In genomic region chr22:24420977-24421343, GRCh38 we compare ENCODE assay signal across 15 cellular contexts. TPM values are rescaled to one million over a fixed set of nuclear protein-coding genes. Genes with fewer than 3 reads are reported as not detected.
DNase-seq lines count a peak whose midpoint lies in the region; ATAC-seq and TF ChIP-seq lines count a peak whose summit lies in the region.
"Had no signal": no experiment of that assay in that cellular context is flagged by ENCODE, and none has a peak within 500 bp of the region (broad histone marks: within the 10 kb centered on the region; RNA-seq: fewer than 3 reads in every experiment).

No MANE protein-coding gene starts in this region.

- H3K4me1 ChIP-seq in HEK293 (ENCODE audit: control insufficient read depth, insufficient read depth, low read length) = no peaks in the 10 kb centered on the region
- peaks cover 4% of the 10 kb centered on the region; the same call in 1 of the 2 replicates for H3K4me1 ChIP-seq in SJCRH30
- H3K4me1 ChIP-seq in upper lobe of right lung = peaks cover 27% of the 10 kb centered on the region

- no peak for TF ChIP-seq CTCF in HEK293 (tag by site-specific recombination; IDR thresholded peaks at IDR 0.05)
- no peak for TF ChIP-seq CTCF in upper lobe of right lung (IDR thresholded peaks at IDR 0.05)

- peak overlapping the region; percentile 61 for H3K4me3 Mint-ChIP-seq in activated naive CD8-positive, alpha-beta T cell
- H3K4me3 Mint-ChIP-seq in activated naive CD8-positive, alpha-beta T cell treated with anti-CD3 and anti-CD28 coated beads for 36 hours = no peak overlapping the region
- H3K4me3 Mint-ChIP-seq in stimulated activated memory B cell treated with anti-CD40 and anti-IgM and Interleukin-4, amounts not matched to agents 10 μg/mL and 1 μg/mL and 100 μg/mL, for 72 hours = no peak overlapping the region

- peaks cover 16% of the 10 kb centered on the region for H3K4me1 Mint-ChIP-seq in activated naive CD8-positive, alpha-beta T cell (ENCODE audit: low read depth)
- H3K4me1 Mint-ChIP-seq in activated naive CD8-positive, alpha-beta T cell treated with anti-CD3 and anti-CD28 coated beads for 36 hours = peaks cover 15% of the 10 kb centered on the region
- peaks cover 46% of the 10 kb centered on the region for H3K4me1 Mint-ChIP-seq in stimulated activated memory B cell treated with anti-CD40 and anti-IgM and Interleukin-4, amounts not matched to agents 10 μg/mL and 1 μg/mL and 100 μg/mL, for 72 hours

- H3K36me3 ChIP-seq in HEK293 (ENCODE audit: control insufficient read depth in 2 of 2, insufficient read depth in 1 of 2, low read length in 2 of 2) = peaks cover 0 to 22% of the 10 kb centered on the region in 2 experiments; a peak in 1 of 3 replicates
- H3K36me3 ChIP-seq in SJCRH30 = no peaks in the 10 kb centered on the region
- peaks cover 7% of the 10 kb centered on the region for H3K36me3 ChIP-seq in upper lobe of right lung

- H3K9me3 Mint-ChIP-seq in activated naive CD8-positive, alpha-beta T cell (ENCODE audit: low read depth) = no peaks in the 10 kb centered on the region
- H3K9me3 Mint-ChIP-seq in activated naive CD8-positive, alpha-beta T cell treated with anti-CD3 and anti-CD28 coated beads for 36 hours = no peaks in the 10 kb centered on the region
- H3K9me3 Mint-ChIP-seq in stimulated activated memory B cell treated with anti-CD40 and anti-IgM and Interleukin-4, amounts not matched to agents 10 μg/mL and 1 μg/mL and 100 μg/mL, for 72 hours = no peaks in the 10 kb centered on the region

- ATAC-seq in left ventricle myocardium superior (no peak), upper lobe of right lung (no peak)
- no peak for ATAC-seq in stimulated activated memory B cell treated with anti-CD40 and anti-IgM and Interleukin-4, amounts not matched to agents 10 μg/mL and 1 μg/mL and 100 μg/mL, for 72 hours

- POLR2A ChIA-PET in HEK293 (lab: Yijun Ruan, JAX) = no interaction called here

- no peak overlapping the region for H3K27ac Mint-ChIP-seq in activated naive CD8-positive, alpha-beta T cell
- H3K27ac Mint-ChIP-seq in activated naive CD8-positive, alpha-beta T cell treated with anti-CD3 and anti-CD28 coated beads for 36 hours = no peak overlapping the region
- peak overlapping the region; percentile 63 for H3K27ac Mint-ChIP-seq in stimulated activated memory B cell treated with anti-CD40 and anti-IgM and Interleukin-4, amounts not matched to agents 10 μg/mL and 1 μg/mL and 100 μg/mL, for 72 hours

- H3K27ac ChIP-seq in HEK293 (ENCODE audit: extremely low read depth, low read depth, low read length) (no peak overlapping the region), SJCRH30 (no peak overlapping the region), upper lobe of right lung (no peak overlapping the region)
- H3K27ac ChIP-seq: GM23248, Peyer's patch had no signal

- CTCF ChIA-PET in HEK293 (lab: Yijun Ruan, JAX) = interaction anchor here (0.6 to 8.0 kb wide), 10 partner anchors 11 to 597 kb away, joined by 3 to 99 read pairs (median 6); no protein-coding TSS in a partner anchor

- DNase-seq in activated naive CD8-positive, alpha-beta T cell treated with anti-CD3 and anti-CD28 coated beads for 36 hours = no peak
- DNase-seq in left ventricle myocardium superior (peak; percentile 26), SJCRH30 (no peak), upper lobe of right lung (no peak), nucleus accumbens (lab: John Stamatoyannopoulos, UW) (no peak)
- DNase-seq: GF-D8, GM23248, NCI-H187, NCI-H510A, Peyer's patch, SIG-M5 had no signal

- no peaks in the 10 kb centered on the region for H3K27me3 Mint-ChIP-seq in activated naive CD8-positive, alpha-beta T cell
- no peaks in the 10 kb centered on the region for H3K27me3 Mint-ChIP-seq in activated naive CD8-positive, alpha-beta T cell treated with anti-CD3 and anti-CD28 coated beads for 36 hours
- no peaks in the 10 kb centered on the region for H3K27me3 Mint-ChIP-seq in stimulated activated memory B cell treated with anti-CD40 and anti-IgM and Interleukin-4, amounts not matched to agents 10 μg/mL and 1 μg/mL and 100 μg/mL, for 72 hours

- H3K9me3 ChIP-seq in HEK293 (ENCODE audit: control insufficient read depth, insufficient read depth, low read depth, low read length) (no peaks in the 10 kb centered on the region), SJCRH30 (replicated peaks) (no peaks in the 10 kb centered on the region), upper lobe of right lung (no peaks in the 10 kb centered on the region)
- H3K9me3 ChIP-seq: Peyer's patch had no signal

- H3K36me3 Mint-ChIP-seq in activated naive CD8-positive, alpha-beta T cell = no peaks in the 10 kb centered on the region
- H3K36me3 Mint-ChIP-seq in activated naive CD8-positive, alpha-beta T cell treated with anti-CD3 and anti-CD28 coated beads for 36 hours = peaks cover 2% of the 10 kb centered on the region
- H3K36me3 Mint-ChIP-seq in stimulated activated memory B cell treated with anti-CD40 and anti-IgM and Interleukin-4, amounts not matched to agents 10 μg/mL and 1 μg/mL and 100 μg/mL, for 72 hours = no peaks in the 10 kb centered on the region
- H3K36me3 Mint-ChIP-seq: CD4-positive, CD25-positive, alpha-beta regulatory T cell had no signal

- H3K4me3 ChIP-seq in HEK293 (ENCODE audit: low read depth, low read length) (no peak overlapping the region), SJCRH30 (no peak overlapping the region), upper lobe of right lung (no peak overlapping the region)
- H3K4me3 ChIP-seq: GM23248, Peyer's patch had no signal

- intact Hi-C loops in left ventricle myocardium superior (cut with micrococcal nuclease) (loop anchor here (10.0 kb wide), 1 partner anchor 84 kb away; no protein-coding TSS in a partner anchor), upper lobe of right lung (cut with DNase I) (loop anchor here (5.0 kb wide), 1 partner anchor 81 kb away; no protein-coding TSS in a partner anchor)

- H3K27me3 ChIP-seq in SJCRH30 (no peaks in the 10 kb centered on the region), upper lobe of right lung (no peaks in the 10 kb centered on the region)
- H3K27me3 ChIP-seq: Peyer's patch had no signal

TF ChIP-seq in HEK293, 187 proteins besides CTCF, POLR2A, EP300 and RAD21:
- TF ChIP-seq RBAK (tag by site-specific recombination; IDR thresholded peaks at IDR 0.05) (no peak), ZIC2 (tag by site-specific recombination; IDR thresholded peaks at IDR 0.05) (peak; percentile 21; the same call in 1 of the 2 replicates)

RNA-seq across cellular contexts. Expression of gene ADORA2A, which starts 6.4 kb away (rescaled TPM):
- total RNA-seq in activated naive CD8-positive, alpha-beta T cell treated with anti-CD3 and anti-CD28 coated beads for 36 hours = 10 to 100 TPM; 45.1 to 45.2 TPM
- total RNA-seq in left ventricle myocardium superior (4.1 TPM), upper lobe of right lung (17.2 TPM)
- 6.9 and 8.7 TPM in 2 replicates for total RNA-seq in SJCRH30 (2014; rRNA removed; shearing (Covaris generic))
